Comparison of ENCODE assay signal across 17 cellular contexts in genomic region chr4:84915396-84915780, GRCh38. TPM values are rescaled to one million over a fixed set of nuclear protein-coding genes. Genes with fewer than 3 reads are reported as not detected.
A peak's percentile ranks its signal among the peaks of the same experiment; 100 is the strongest.
DNase-seq lines count a peak whose midpoint lies in the region; ATAC-seq and TF ChIP-seq lines count a peak whose summit lies in the region.
"Had no signal": no experiment of that assay in that cellular context is flagged by ENCODE, and none has a peak within 500 bp of the region (broad histone marks: within the 10 kb centered on the region; RNA-seq: fewer than 3 reads in every experiment).

No MANE protein-coding gene starts in this region.

- ATAC-seq in aorta (ENCODE audit: low FRiP score) (peak; percentile 7), GM21360 (IDR thresholded peaks at IDR 0.05; ENCODE audit: unreplicated experiment) (no peak)
- ATAC-seq: naive thymus-derived CD4-positive, alpha-beta T cell; Panc1 had no signal

- H3K27ac ChIP-seq in left ventricle myocardium inferior (replicated peaks) = peak overlapping the region; percentile 12
- peak overlapping the region in 1 of 2 donors; percentile 11 for H3K27ac ChIP-seq in right atrium auricular region
- peak overlapping the region; percentile 13 for H3K27ac ChIP-seq in cingulate gyrus (ENCODE audit: low read depth, low read length)
- H3K27ac ChIP-seq in aorta (ENCODE audit: low read depth in 1 of 2, low read length in 2 of 2) = no peak overlapping the region
- no peak overlapping the region for H3K27ac ChIP-seq in brain microvascular endothelial cell
- H3K27ac ChIP-seq: lower lobe of right lung, testis had no signal

- in situ Hi-C loops in brain microvascular endothelial cell (cut with HindIII; ENCODE audit: low pct_ligation_motif_present, low sequenced_read_pairs) = no loop called here

- no peaks in the 10 kb centered on the region for H3K27me3 ChIP-seq in left ventricle myocardium inferior (ENCODE audit: low read depth)
- H3K27me3 ChIP-seq in right atrium auricular region = no peaks in the 10 kb centered on the region
- no peaks in the 10 kb centered on the region for H3K27me3 ChIP-seq in aorta (ENCODE audit: control insufficient read depth in 1 of 2, insufficient read depth in 2 of 2, low read length in 1 of 2)
- H3K27me3 ChIP-seq in brain microvascular endothelial cell (replicated peaks) = no peaks in the 10 kb centered on the region
- H3K27me3 ChIP-seq: testis had no signal

- no peak for TF ChIP-seq CTCF in left ventricle myocardium inferior (IDR thresholded peaks at IDR 0.05; ENCODE audit: borderline replicate concordance)
- TF ChIP-seq CTCF in right atrium auricular region (IDR thresholded peaks at IDR 0.05) = no peak
- TF ChIP-seq CTCF in brain microvascular endothelial cell (IDR thresholded peaks at IDR 0.05; ENCODE audit: low read depth, low read length, missing control alignments) = no peak

- H3K4me1 ChIP-seq in left ventricle myocardium inferior (peaks cover 60% of the 10 kb centered on the region), right atrium auricular region (peaks cover 0 to 43% of the 10 kb centered on the region in 2 donors), aorta (ENCODE audit: control insufficient read depth in 1 of 2, insufficient read depth in 2 of 2, low read length in 2 of 2) (peaks cover 10% of the 10 kb centered on the region in 2 donors)
- H3K4me1 ChIP-seq: testis had no signal

- H3K4me3 ChIP-seq in left ventricle myocardium inferior (no peak overlapping the region), right atrium auricular region (no peak overlapping the region), aorta (ENCODE audit: low read length in 2 of 2) (no peak overlapping the region), brain microvascular endothelial cell (ENCODE audit: low read depth, low read length) (no peak overlapping the region)
- H3K4me3 ChIP-seq: lower lobe of right lung, testis had no signal

- H3K36me3 ChIP-seq in left ventricle myocardium inferior (peaks cover 5% of the 10 kb centered on the region), right atrium auricular region (no peaks in the 10 kb centered on the region), aorta (ENCODE audit: control insufficient read depth in 1 of 2, insufficient read depth in 2 of 2, low read length in 1 of 2) (no peaks in the 10 kb centered on the region), brain microvascular endothelial cell (replicated peaks) (no peaks in the 10 kb centered on the region)
- H3K36me3 ChIP-seq: lower lobe of right lung had no signal

- no peak for DNase-seq in left ventricle myocardium inferior
- no peak for DNase-seq in right atrium auricular region (ENCODE audit: low spot score)
- peak; percentile 16 for DNase-seq in middle frontal gyrus (ENCODE audit: extremely low spot score, low spot score)
- no peak for DNase-seq in aorta
- DNase-seq in activated naive CD4-positive, alpha-beta T cell treated with Interleukin-2 at 50 U/mL for 16 hours = no peak
- DNase-seq in brain microvascular endothelial cell = no peak
- DNase-seq: activated gamma-delta T cell; CD4-positive, CD25-positive, alpha-beta regulatory T cell; erythroblast; lower lobe of right lung; naive thymus-derived CD4-positive, alpha-beta T cell; NCI-H146; posterior cingulate gyrus; testis had no signal

- no peaks in the 10 kb centered on the region for H3K9me3 ChIP-seq in left ventricle myocardium inferior (replicated peaks)
- no peaks in the 10 kb centered on the region for H3K9me3 ChIP-seq in right atrium auricular region
- H3K9me3 ChIP-seq in aorta (ENCODE audit: control insufficient read depth, low read length) = no peaks in the 10 kb centered on the region
- H3K9me3 ChIP-seq: lower lobe of right lung, testis had no signal

- intact Hi-C loops in left ventricle myocardium inferior (cut with micrococcal nuclease) = no loop called here
- intact Hi-C loops in aorta (cut with DNase I) = no loop called here

RNA-seq across cellular contexts. Expression of gene WDFY3, which starts 51.1 kb away (rescaled TPM):
- total RNA-seq in left ventricle myocardium inferior (48.7 TPM), right atrium auricular region (10 to 100 TPM; 27.6 to 40.0 TPM), aorta (100 to 1,000 TPM; 127 to 177 TPM)
- 10 to 100 TPM in 1 of 2 donors, 1 to 10 TPM in 1; 3.4 to 12.0 TPM for polyA plus RNA-seq in aorta
- polyA plus RNA-seq: CD4-positive, CD25-positive, alpha-beta regulatory T cell; naive thymus-derived CD4-positive, alpha-beta T cell had no signal

Comparison
In these comparisons a context has a peak if more than half of its experiments do, and no peak if none do; other contexts are left out.
1. H3K27ac ChIP-seq: peak in left ventricle myocardium inferior (single experiment) and cingulate gyrus (single experiment); none in aorta (0 of 2) and brain microvascular endothelial cell (single experiment).